In the genomic region with DNA sequence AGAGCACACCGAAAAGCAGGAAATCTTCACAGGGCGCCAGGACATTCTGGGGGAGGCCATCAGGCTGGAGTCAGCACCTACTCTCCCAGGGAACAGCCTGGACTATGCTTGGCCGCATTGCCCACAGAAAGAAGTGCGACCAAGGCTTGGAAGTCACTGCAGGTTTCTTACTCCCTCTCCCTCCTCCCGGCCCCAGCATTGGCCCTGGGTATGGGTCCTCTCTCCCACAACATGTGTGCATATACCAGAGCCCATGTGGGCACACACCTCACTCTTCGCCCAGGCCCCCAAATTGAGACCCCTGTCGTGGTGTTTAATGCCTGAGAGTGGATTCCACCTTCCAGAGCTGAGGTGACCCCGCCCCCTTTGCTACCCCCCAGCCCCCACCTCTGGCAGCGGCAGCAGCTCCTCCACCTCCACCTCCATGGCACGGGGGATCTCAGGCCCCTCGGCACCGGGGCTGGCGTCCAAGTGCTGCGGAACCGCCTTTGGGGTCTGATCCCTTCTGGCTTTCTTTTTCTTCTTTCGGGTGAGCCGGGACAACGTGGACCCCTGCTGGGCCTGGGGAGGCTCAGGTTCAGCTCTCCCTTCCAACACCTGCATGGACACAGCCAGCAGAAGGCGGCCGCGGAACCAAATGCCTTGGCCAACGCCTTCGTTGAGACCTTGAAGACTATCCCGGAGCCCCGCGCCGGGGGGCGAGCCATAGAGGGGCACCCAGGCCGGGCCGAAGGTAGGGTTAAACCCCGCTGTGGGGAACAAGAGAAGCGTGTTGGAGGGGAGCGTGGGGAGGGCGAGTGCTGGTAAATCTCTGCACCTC, we compare ENCODE assay signal across 1 cellular context.
TF ChIP-seq lines count a peak whose summit lies in the region.

No MANE protein-coding gene starts in this region.

TF ChIP-seq in IMR-90, 13 proteins besides CTCF, POLR2A, EP300 and RAD21 (continued from another document):
- TF ChIP-seq, protein P1, sequence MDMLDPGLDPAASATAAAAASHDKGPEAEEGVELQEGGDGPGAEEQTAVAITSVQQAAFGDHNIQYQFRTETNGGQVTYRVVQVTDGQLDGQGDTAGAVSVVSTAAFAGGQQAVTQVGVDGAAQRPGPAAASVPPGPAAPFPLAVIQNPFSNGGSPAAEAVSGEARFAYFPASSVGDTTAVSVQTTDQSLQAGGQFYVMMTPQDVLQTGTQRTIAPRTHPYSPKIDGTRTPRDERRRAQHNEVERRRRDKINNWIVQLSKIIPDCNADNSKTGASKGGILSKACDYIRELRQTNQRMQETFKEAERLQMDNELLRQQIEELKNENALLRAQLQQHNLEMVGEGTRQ (IDR thresholded peaks at IDR 0.05; ENCODE audit: low read depth, low read length), result no peak
- TF ChIP-seq NFE2L2 (IDR thresholded peaks at IDR 0.05; ENCODE audit: low read depth, low read length) (no peak), RCOR1 (IDR thresholded peaks at IDR 0.05; ENCODE audit: insufficient replicate concordance, low read length) (no peak), MAZ (IDR thresholded peaks at IDR 0.05; ENCODE audit: borderline replicate concordance, low read depth, low read length) (no peak), FOS (IDR thresholded peaks at IDR 0.05; ENCODE audit: low read depth, low read length) (no peak), RFX5 (IDR thresholded peaks at IDR 0.05; ENCODE audit: low read depth, low read length) (no peak), BHLHE40 (IDR thresholded peaks at IDR 0.05; ENCODE audit: low read depth, low read length) (no peak), MXI1 (IDR thresholded peaks at IDR 0.05; ENCODE audit: borderline replicate concordance, low read depth, low read length) (no peak), CEBPB (IDR thresholded peaks at IDR 0.05; ENCODE audit: low read depth, low read length) (no peak), CHD1 (IDR thresholded peaks at IDR 0.05; ENCODE audit: low read depth, low read length) (no peak)
